Comparison of ENCODE assay signal across 25 cellular contexts in the genomic region with DNA sequence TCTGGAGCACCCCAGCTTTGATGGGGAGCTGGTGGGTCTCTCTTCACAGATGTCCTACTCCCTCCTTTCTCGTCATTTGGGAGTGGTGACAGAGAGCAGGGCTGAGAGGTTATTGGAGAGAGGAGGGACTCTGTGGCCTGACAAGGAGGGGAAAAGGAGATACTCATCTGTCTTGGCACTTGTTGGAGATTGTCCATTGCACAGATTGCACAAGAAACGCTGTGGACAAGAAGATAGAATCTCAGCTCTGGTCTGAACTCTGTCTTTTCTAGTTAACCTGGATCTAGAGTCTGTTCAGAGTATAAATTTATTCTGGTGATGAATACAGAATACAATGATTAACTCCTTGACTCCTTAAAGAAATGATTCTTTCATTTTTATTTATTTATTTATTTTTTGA. TPM values are rescaled to one million over a fixed set of nuclear protein-coding genes. Genes with fewer than 3 reads are reported as not detected.
DNase-seq lines count a peak whose midpoint lies in the region; ATAC-seq, FAIRE-seq and TF ChIP-seq lines count a peak whose summit lies in the region.
"Had no signal": no experiment of that assay in that cellular context is flagged by ENCODE, and none has a peak within 500 bp of the region (broad histone marks: within the 10 kb centered on the region; RNA-seq: fewer than 3 reads in every experiment).

No MANE protein-coding gene starts in this region.

- BruUV-seq in K562 (replicated peaks; lab: Mats Ljungman, UMichigan): no TSS peak

- intact Hi-C loops in K562 (cut with micrococcal nuclease): no loop called here

- TF ChIP-seq RAD21 in K562 (CRISPR knock-in tag; conservative IDR thresholded peaks at IDR 0.05 in 1 of 2, IDR thresholded peaks at IDR 0.05 in 1 of 2): no peak

- no peaks in the 10 kb centered on the region for H3K36me3 ChIP-seq in DOHH2 (ENCODE audit: control insufficient read depth, low read length)
- no peaks in the 10 kb centered on the region for H3K36me3 ChIP-seq in Karpas-422 (ENCODE audit: insufficient read depth, low read length)
- H3K36me3 ChIP-seq in K562 (ENCODE audit: control insufficient read depth, insufficient read depth, low read length): no peaks in the 10 kb centered on the region
- H3K36me3 ChIP-seq in SJCRH30: no peaks in the 10 kb centered on the region
- H3K36me3 ChIP-seq: Peyer's patch had no signal

- no peak for TF ChIP-seq EP300 in K562 (IDR thresholded peaks at IDR 0.05; ENCODE audit: low read length)

- H2AFZ ChIP-seq in Karpas-422 (ENCODE audit: low read length) (no peak overlapping the region), K562 (ENCODE audit: low read depth, low read length) (0 out of 2 replicates have a peak overlapping the region, but pooled peaks have one; percentile 33)

- peaks cover 51% of the 10 kb centered on the region for H3K4me1 Mint-ChIP-seq in stimulated activated memory B cell treated with anti-CD40 and anti-IgM and Interleukin-4, amounts not matched to agents 10 μg/mL and 1 μg/mL and 100 μg/mL, for 72 hours
- H3K4me1 Mint-ChIP-seq: CD8-positive, alpha-beta memory T cell had no signal

- no peaks in the 10 kb centered on the region for H4K20me1 ChIP-seq in DOHH2 (ENCODE audit: control insufficient read depth, insufficient read depth, low read depth, low read length)
- no peaks in the 10 kb centered on the region for H4K20me1 ChIP-seq in Karpas-422 (ENCODE audit: insufficient read depth, low read depth, low read length)
- no peaks in the 10 kb centered on the region for H4K20me1 ChIP-seq in K562 (replicated peaks; ENCODE audit: control insufficient read depth, insufficient read depth, low read length)

- no peaks in the 10 kb centered on the region for H3K27me3 Mint-ChIP-seq in stimulated activated memory B cell treated with anti-CD40 and anti-IgM and Interleukin-4, amounts not matched to agents 10 μg/mL and 1 μg/mL and 100 μg/mL, for 72 hours
- H3K27me3 Mint-ChIP-seq: CD8-positive, alpha-beta memory T cell had no signal

- TF ChIP-seq POLR2A in K562 (conservative IDR thresholded peaks at IDR 0.05): no peak

- no peak for DNase-seq in Karpas-422
- no peak for DNase-seq in K562 (ENCODE audit: extremely low read depth in 1 of 4, low spot score in 3 of 4)
- DNase-seq in HUDEP-2 (lab: John Stamatoyannopoulos, UW; ENCODE audit: unreplicated experiment in 76 of 76): no peak
- DNase-seq in SJCRH30: no peak
- no peak for DNase-seq in HTR-8/SVneo (ENCODE audit: insufficient read length, low spot score)
- DNase-seq: CD8-positive, alpha-beta memory T cell; DMS 273 treated with DMSO at 0.1 percent for 48 hours; DMS79; GF-D8; GOT3; HCEC 1CT; KBM-7; MM.1S; NCI-H2029; NCI-H446 treated with DMSO at 0.1 percent for 48 hours; NCI-H82; OCI-M1; Peyer's patch; SHP77 treated with DMSO at 0.1 percent for 48 hours; SK-N-SH; SW 1271 had no signal

- H3K4me2 ChIP-seq in DOHH2 (ENCODE audit: low read length): peak overlapping the region; percentile 52
- peak overlapping the region; percentile 50 for H3K4me2 ChIP-seq in Karpas-422 (ENCODE audit: low read depth, low read length, poor library complexity, severe bottlenecking)
- H3K4me2 ChIP-seq in K562 (ENCODE audit: insufficient read depth, low read length): no peak overlapping the region
- H3K4me2 ChIP-seq: SK-N-SH had no signal

- H3K4me3 ChIP-seq in DOHH2 (ENCODE audit: low read length) (0 out of 2 replicates have a peak overlapping the region, but pooled peaks have one; percentile 31), Karpas-422 (ENCODE audit: low read length) (0 out of 2 replicates have a peak overlapping the region, but pooled peaks have one; percentile 19), K562 (no peak overlapping the region), SJCRH30 (no peak overlapping the region)
- H3K4me3 ChIP-seq: Peyer's patch had no signal

- no peaks in the 10 kb centered on the region for H3K9me1 ChIP-seq in K562 (ENCODE audit: control insufficient read depth, insufficient read depth, low read length)

- H3K27ac Mint-ChIP-seq in stimulated activated memory B cell treated with anti-CD40 and anti-IgM and Interleukin-4, amounts not matched to agents 10 μg/mL and 1 μg/mL and 100 μg/mL, for 72 hours: peak overlapping the region; percentile 72

- no peaks in the 10 kb centered on the region for H3K9me3 ChIP-seq in DOHH2 (ENCODE audit: control insufficient read depth, insufficient read depth, low read length)
- no peaks in the 10 kb centered on the region; the same call in 1 of the 2 replicates for H3K9me3 ChIP-seq in Karpas-422 (ENCODE audit: low read length)
- no peaks in the 10 kb centered on the region for H3K9me3 ChIP-seq in K562 (replicated peaks; ENCODE audit: control insufficient read depth, insufficient read depth, low read depth, low read length)
- H3K9me3 ChIP-seq in SJCRH30 (replicated peaks): no peaks in the 10 kb centered on the region
- H3K9me3 ChIP-seq: Peyer's patch, SK-N-SH had no signal

- in situ Hi-C loops in K562 (cut with MboI): no loop called here

- H3K9ac ChIP-seq in Karpas-422 (ENCODE audit: low read length) (peak overlapping the region; percentile 18; the same call in 1 of the 2 replicates), K562 (ENCODE audit: insufficient read depth in 1 of 2, low read depth in 2 of 2, low read length in 2 of 2) (no peak overlapping the region)
- H3K9ac ChIP-seq: SK-N-SH had no signal

- no peak overlapping the region for H3K4me3 Mint-ChIP-seq in stimulated activated memory B cell treated with anti-CD40 and anti-IgM and Interleukin-4, amounts not matched to agents 10 μg/mL and 1 μg/mL and 100 μg/mL, for 72 hours
- H3K4me3 Mint-ChIP-seq: CD8-positive, alpha-beta memory T cell had no signal

- H3K36me3 Mint-ChIP-seq in stimulated activated memory B cell treated with anti-CD40 and anti-IgM and Interleukin-4, amounts not matched to agents 10 μg/mL and 1 μg/mL and 100 μg/mL, for 72 hours: no peaks in the 10 kb centered on the region
- H3K36me3 Mint-ChIP-seq: CD8-positive, alpha-beta memory T cell had no signal

- H3K27me3 ChIP-seq in DOHH2 (ENCODE audit: control insufficient read depth, low read length): no peaks in the 10 kb centered on the region
- H3K27me3 ChIP-seq in Karpas-422 (ENCODE audit: low read length): no peaks in the 10 kb centered on the region
- H3K27me3 ChIP-seq in K562 (ENCODE audit: control insufficient read depth in 2 of 2, insufficient read depth in 2 of 2, low read length in 2 of 2): no peaks in the 10 kb centered on the region
- H3K27me3 ChIP-seq in SJCRH30: no peaks in the 10 kb centered on the region
- H3K27me3 ChIP-seq: Peyer's patch had no signal

- CTCF ChIA-PET in K562 (lab: Yijun Ruan, JAX; ENCODE audit: low intra/inter-chr PET ratio): no interaction called here

- no peak for ATAC-seq in K562
- ATAC-seq in stimulated activated memory B cell treated with anti-CD40 and anti-IgM and Interleukin-4, amounts not matched to agents 10 μg/mL and 1 μg/mL and 100 μg/mL, for 72 hours: no peak

- H3K4me1 ChIP-seq in DOHH2 (ENCODE audit: control insufficient read depth, low read length) (peaks cover 42% of the 10 kb centered on the region), Karpas-422 (ENCODE audit: low read length) (peaks cover 55% of the 10 kb centered on the region), K562 (replicated peaks in 1 of 2; ENCODE audit: control insufficient read depth in 2 of 2, insufficient read depth in 2 of 2, low read length in 2 of 2) (no peaks in the 10 kb centered on the region; a peak in 1 of 5 replicates), SJCRH30 (no peaks in the 10 kb centered on the region)
- H3K4me1 ChIP-seq: Peyer's patch had no signal

- 4% methylated on average over 2 of the region's 2 CpGs for WGBS in K562 (ENCODE audit: insufficient coverage, low coverage, missing lambda C conversion rate)

- H3K27ac ChIP-seq in DOHH2 (ENCODE audit: low read depth, low read length) (no peak overlapping the region), Karpas-422 (ENCODE audit: low read length) (peak overlapping the region; percentile 75), K562 (ENCODE audit: extremely low read depth, low read depth, low read length) (no peak overlapping the region), SJCRH30 (no peak overlapping the region)
- H3K27ac ChIP-seq: C4-2B had no signal

- no peaks in the 10 kb centered on the region for H3K79me2 ChIP-seq in DOHH2 (ENCODE audit: control insufficient read depth, low read length)
- H3K79me2 ChIP-seq in Karpas-422 (ENCODE audit: low read length): no peaks in the 10 kb centered on the region
- H3K79me2 ChIP-seq in K562 (ENCODE audit: control insufficient read depth, insufficient read depth, low read length): no peaks in the 10 kb centered on the region

- TF ChIP-seq CTCF in DOHH2 (IDR thresholded peaks at IDR 0.05; ENCODE audit: low read depth, low read length, poor library complexity, severe bottlenecking) (no peak), K562 (IDR thresholded peaks at IDR 0.05 in 2 of 3, conservative IDR thresholded peaks at IDR 0.05 in 1 of 3; ENCODE audit: insufficient read depth in 2 of 3, low read depth in 1 of 3, low read length in 3 of 3) (no peak)

- POLR2A ChIA-PET in K562 (lab: Yijun Ruan, JAX): no interaction called here

- peak; percentile 48 for FAIRE-seq in K562 (lab: Jason Lieb, UNC)
- no peak for FAIRE-seq in HTR-8/SVneo (lab: Jason Lieb, UNC)
- FAIRE-seq: GM12891 had no signal

- no peaks in the 10 kb centered on the region for H3K9me3 Mint-ChIP-seq in stimulated activated memory B cell treated with anti-CD40 and anti-IgM and Interleukin-4, amounts not matched to agents 10 μg/mL and 1 μg/mL and 100 μg/mL, for 72 hours
- H3K9me3 Mint-ChIP-seq: CD8-positive, alpha-beta memory T cell had no signal

- peaks cover 5% of the 10 kb centered on the region; the same call in 1 of the 2 replicates for H3F3A ChIP-seq in DOHH2 (ENCODE audit: control insufficient read depth, insufficient read depth)

- no peaks in the 10 kb centered on the region for H3K9me2 ChIP-seq in DOHH2 (replicated peaks; ENCODE audit: control insufficient read depth, low read length)
- no peaks in the 10 kb centered on the region for H3K9me2 ChIP-seq in Karpas-422 (replicated peaks; ENCODE audit: insufficient read depth, low read length)
- H3K9me2 ChIP-seq: SK-N-SH had no signal

RNA-seq across cellular contexts. Expression of a gene that starts 22.4 kb away (rescaled TPM):
- total RNA-seq in Karpas-422 (2014; rRNA removed; shearing (Covaris generic); ENCODE audit: low replicate concordance): 33.6 and 37.5 TPM in 2 replicates
- 77.4 and 118 TPM in 2 replicates for total RNA-seq in K562 (2011; cell fraction: chromatin; rRNA removed; ENCODE audit: low replicate concordance)
- total RNA-seq in K562 (2011; cell fraction: nucleolus; rRNA removed): 37.0 and 50.1 TPM in 2 replicates
- total RNA-seq in K562 (2011; cell fraction: nucleoplasm; rRNA removed): 81.5 and 109 TPM in 2 replicates
- 80.1 and 98.2 TPM in 2 replicates for total RNA-seq in K562 (2014; rRNA removed)
- 94.1 and 101 TPM in 2 replicates for total RNA-seq in K562 (2014; rRNA removed; fragmentation: Illumina TruSeq; extraction: Trizol)
- total RNA-seq in K562 (2015; rRNA removed; fragmentation: Illumina TruSeq; extraction: Trizol): 89.1 and 92.4 TPM in 2 replicates
- total RNA-seq in K562 (2021): 109 and 117 TPM in 2 replicates
- 114 and 124 TPM in 2 replicates for polyA plus RNA-seq in K562 (2011; rRNA removed)
- 98.8 and 132 TPM in 2 replicates for polyA plus RNA-seq in K562 (2011; cell fraction: cytosol; rRNA removed)
- polyA plus RNA-seq in K562 (2011; cell fraction: nucleus; rRNA removed): 81.2 and 89.1 TPM in 2 replicates
- 100 and 128 TPM in 2 replicates for polyA plus RNA-seq in K562 (2012)
- 173 and 212 TPM in 2 replicates for polyA plus RNA-seq in K562 (2014; fragmentation: Illumina TruSeq; extraction: Trizol)
- 10 to 100 TPM; 38.7 to 47.3 TPM for polyA plus RNA-seq in K562 (2014; fragmentation: Nextera tagmentation; extraction: Ambion mirVana)
- 89.4 and 94.7 TPM in 2 replicates for polyA plus RNA-seq in K562 (2014; rRNA removed)
- 129 and 160 TPM in 2 replicates for polyA minus RNA-seq in K562 (2011; rRNA and poly(A)+ RNA removed)
- 71.4 and 74.3 TPM in 2 replicates for polyA minus RNA-seq in K562 (2011; cell fraction: cytosol; rRNA and poly(A)+ RNA removed)
- polyA minus RNA-seq in K562 (2011; cell fraction: nucleus; rRNA and poly(A)+ RNA removed): 28.4 and 48.0 TPM in 2 replicates
- 15.0 and 16.0 TPM in 2 replicates for total RNA-seq in SJCRH30 (2014; rRNA removed; shearing (Covaris generic))

RNA-seq across cellular contexts. Expression of a gene that starts 34.0 kb away (rescaled TPM):
- total RNA-seq in Karpas-422 (2014; rRNA removed; shearing (Covaris generic); ENCODE audit: low replicate concordance): 7.9 and 28.2 TPM in 2 replicates
- total RNA-seq in K562 (2011; cell fraction: chromatin; rRNA removed; ENCODE audit: low replicate concordance): 0.58 and 1.9 TPM in 2 replicates
- 0.53 and 1.3 TPM in 2 replicates for total RNA-seq in K562 (2011; cell fraction: nucleolus; rRNA removed)
- total RNA-seq in K562 (2011; cell fraction: nucleoplasm; rRNA removed): 0.73 and 1.1 TPM in 2 replicates
- total RNA-seq in K562 (2014; rRNA removed): 0.90 and 0.95 TPM in 2 replicates
- 0.06 and 0.15 TPM in 2 replicates for total RNA-seq in K562 (2014; rRNA removed; fragmentation: Illumina TruSeq; extraction: Trizol)
- 0.60 and 0.72 TPM in 2 replicates for total RNA-seq in K562 (2015; rRNA removed; fragmentation: Illumina TruSeq; extraction: Trizol)
- total RNA-seq in K562 (2021): 0.47 and 0.72 TPM in 2 replicates
- polyA plus RNA-seq in K562 (2011; rRNA removed): 0.31 and 0.45 TPM in 2 replicates
- 0.46 and 0.47 TPM in 2 replicates for polyA plus RNA-seq in K562 (2011; cell fraction: cytosol; rRNA removed)
- polyA plus RNA-seq in K562 (2011; cell fraction: nucleus; rRNA removed): 3.7 and 4.4 TPM in 2 replicates
- 0.78 and 3.8 TPM in 2 replicates for polyA plus RNA-seq in K562 (2012)
- polyA plus RNA-seq in K562 (2014; fragmentation: Illumina TruSeq; extraction: Trizol): 0.24 and 0.54 TPM in 2 replicates
- polyA plus RNA-seq in K562 (2014; fragmentation: Nextera tagmentation; extraction: Ambion mirVana): under 1 TPM; 0.03 TPM
- polyA plus RNA-seq in K562 (2014; rRNA removed): 1.5 and 2.2 TPM in 2 replicates
- polyA minus RNA-seq in K562 (2011; rRNA and poly(A)+ RNA removed): 0.11 and 0.30 TPM in 2 replicates
- 1.6 TPM in 1 of 2 replicates, not detected in the other for polyA minus RNA-seq in K562 (2011; cell fraction: cytosol; rRNA and poly(A)+ RNA removed)
- 0.13 and 1.4 TPM in 2 replicates for polyA minus RNA-seq in K562 (2011; cell fraction: nucleus; rRNA and poly(A)+ RNA removed)
- 4.8 and 5.2 TPM in 2 replicates for total RNA-seq in SJCRH30 (2014; rRNA removed; shearing (Covaris generic))

Comparison
In these comparisons a context has a peak if more than half of its experiments do, and no peak if none do; other contexts are left out.
1. H3K4me3 ChIP-seq: peak in DOHH2 (single experiment) and Karpas-422 (single experiment); none in K562 (single experiment) and SJCRH30 (single experiment).